In genomic region chr10:68955414-68955785, GRCh38 we compare ENCODE assay signal across 8 cellular contexts. TPM values are rescaled to one million over a fixed set of nuclear protein-coding genes. Genes with fewer than 3 reads are reported as not detected.
DNase-seq lines count a peak whose midpoint lies in the region; TF ChIP-seq lines count a peak whose summit lies in the region.

No MANE protein-coding gene starts in this region.

- H3F3A ChIP-seq in neural progenitor cell (ENCODE audit: low read depth): peaks cover 21% of the 10 kb centered on the region

- H3K9me3 ChIP-seq in effector memory CD4-positive, alpha-beta T cell (ENCODE audit: control insufficient read depth, low read length): no peaks in the 10 kb centered on the region
- H3K9me3 ChIP-seq in neural progenitor cell (ENCODE audit: low read depth): no peaks in the 10 kb centered on the region

- H3K9me3 Mint-ChIP-seq in HFFc6: peaks cover 4% of the 10 kb centered on the region; the same call in 1 of the 2 replicates
- no peaks in the 10 kb centered on the region for H3K9me3 Mint-ChIP-seq in neural progenitor cell

- H3K27me3 Mint-ChIP-seq in HFFc6 (ENCODE audit: insufficient read depth): peaks cover 2% of the 10 kb centered on the region
- H3K27me3 Mint-ChIP-seq in neural progenitor cell (ENCODE audit: insufficient read depth, low read depth): peaks cover 2% of the 10 kb centered on the region

- H3K27me3 ChIP-seq in effector memory CD4-positive, alpha-beta T cell (replicated peaks; ENCODE audit: control insufficient read depth, insufficient read depth, low read length, poor library complexity, severe bottlenecking): no peaks in the 10 kb centered on the region
- no peaks in the 10 kb centered on the region for H3K27me3 ChIP-seq in neural progenitor cell

- TF ChIP-seq CTCF in HFFc6 (IDR thresholded peaks at IDR 0.05) (no peak), RWPE1 (conservative IDR thresholded peaks at IDR 0.05; ENCODE audit: low read depth) (no peak), neural progenitor cell (IDR thresholded peaks at IDR 0.05) (no peak)

- peak overlapping the region; percentile 68 for H3K9ac ChIP-seq in neural progenitor cell

- H3K79me2 ChIP-seq in neural progenitor cell (ENCODE audit: low read depth): peaks cover 52% of the 10 kb centered on the region

- peaks cover 19% of the 10 kb centered on the region for H3K4me1 ChIP-seq in effector memory CD4-positive, alpha-beta T cell (ENCODE audit: control insufficient read depth, insufficient read depth, low read length, poor library complexity, severe bottlenecking)
- peaks cover 8% of the 10 kb centered on the region for H3K4me1 ChIP-seq in neural progenitor cell

- peak overlapping the region; percentile 97 for H2AFZ ChIP-seq in neural progenitor cell (replicated peaks)

- H3K27ac Mint-ChIP-seq in HFFc6 (peak overlapping the region; percentile 100), neural progenitor cell (peak overlapping the region; percentile 95)

- POLR2A ChIA-PET in RWPE1 (lab: Yijun Ruan, JAX; ENCODE audit: low non-redundant PET): interaction anchor here (0.6 kb wide), 3 partner anchors 55 to 548 kb away, joined by 4 to 9 read pairs (median 5); partner anchors contain the start of gene DDX50

- H4K20me1 ChIP-seq in neural progenitor cell (ENCODE audit: low read depth): peaks cover 33% of the 10 kb centered on the region

- DNase-seq in DMS 273 (lab: John Stamatoyannopoulos, UW; ENCODE audit: unreplicated experiment) (peak; percentile 69), DMS 273 treated with DMSO at 0.1 percent for 48 hours (lab: John Stamatoyannopoulos, UW) (no peak), HFFc6 (no peak), RWPE1 (ENCODE audit: low spot score) (no peak), neural progenitor cell (ENCODE audit: low spot score) (peak; percentile 54), dedifferentiated amniotic fluid mesenchymal stem cell (ENCODE audit: extremely low spot score) (no peak), DMS79 (lab: John Stamatoyannopoulos, UW) (no peak)
- DNase-seq in effector memory CD4-positive, alpha-beta T cell: no peak

- H3K4me3 Mint-ChIP-seq in HFFc6 (peak overlapping the region; percentile 100), neural progenitor cell (peak overlapping the region; percentile 100)

- H3K4me1 Mint-ChIP-seq in HFFc6 (ENCODE audit: low read depth) (peaks cover 21% of the 10 kb centered on the region), neural progenitor cell (peaks cover 11% of the 10 kb centered on the region)

- peak overlapping the region; percentile 82 for H3K27ac ChIP-seq in RWPE1
- peak overlapping the region; percentile 98 for H3K27ac ChIP-seq in effector memory CD4-positive, alpha-beta T cell (ENCODE audit: insufficient read depth, low read length, poor library complexity, severe bottlenecking)
- peak overlapping the region; percentile 81 for H3K27ac ChIP-seq in neural progenitor cell

- H3K36me3 ChIP-seq in effector memory CD4-positive, alpha-beta T cell (ENCODE audit: control insufficient read depth, insufficient read depth, low read length): peaks cover 8% of the 10 kb centered on the region
- H3K36me3 ChIP-seq in neural progenitor cell: peaks cover 8% of the 10 kb centered on the region

- peaks cover 24% of the 10 kb centered on the region for H3K36me3 Mint-ChIP-seq in HFFc6 (ENCODE audit: low read depth)
- H3K36me3 Mint-ChIP-seq in neural progenitor cell: peaks cover 3% of the 10 kb centered on the region

- peak overlapping the region; percentile 86 for H3K4me3 ChIP-seq in effector memory CD4-positive, alpha-beta T cell (ENCODE audit: insufficient read depth, low read depth, low read length, poor library complexity, severe bottlenecking)
- H3K4me3 ChIP-seq in neural progenitor cell: peak overlapping the region; percentile 98

- H3K4me2 ChIP-seq in neural progenitor cell: peak overlapping the region; percentile 90

- CTCF ChIA-PET in RWPE1 (lab: Yijun Ruan, JAX): interaction anchor here (0.6 to 1.5 kb wide), 8 partner anchors 12 to 1463 kb away, joined by 3 to 7 read pairs (median 3); partner anchors contain the start of gene ATOH7

RNA-seq across cellular contexts. Expression of gene DDX21, which starts 0.6 kb away (rescaled TPM):
- total RNA-seq in HFFc6 (2021; fragmentation: NEBNext Ultra II Directional; extraction: Animal tissue kit (Norgen Biotek cat#: 25700)): 100 to 1,000 TPM in 1 of 6 experiments, 10 to 100 TPM in 5; 81.7 to 103 (median 90.7) TPM
- total RNA-seq in neural progenitor cell (ENCODE audit: low replicate concordance): 51.2 and 69.9 TPM in 2 replicates

RNA-seq across cellular contexts. Expression of gene KIFBP, which starts 33.2 kb away (rescaled TPM):
- 10 to 100 TPM; 43.6 to 56.2 (median 51.9) TPM for total RNA-seq in HFFc6 (2021; fragmentation: NEBNext Ultra II Directional; extraction: Animal tissue kit (Norgen Biotek cat#: 25700))
- total RNA-seq in neural progenitor cell (ENCODE audit: low replicate concordance): 27.3 and 44.9 TPM in 2 replicates

RNA-seq across cellular contexts. Expression of gene DDX50, which starts 54.3 kb away (rescaled TPM):
- 10 to 100 TPM; 35.6 to 39.4 (median 37.3) TPM for total RNA-seq in HFFc6 (2021; fragmentation: NEBNext Ultra II Directional; extraction: Animal tissue kit (Norgen Biotek cat#: 25700))
- total RNA-seq in neural progenitor cell (ENCODE audit: low replicate concordance): 75.2 and 110 TPM in 2 replicates

Comparison
In these comparisons a context has a peak if more than half of its experiments do, and no peak if none do; other contexts are left out.
1. DNase-seq: peak in DMS 273 (single experiment) and neural progenitor cell (single experiment); none in DMS 273 treated with DMSO at 0.1 percent for 48 hours (single experiment), HFFc6 (single experiment), RWPE1 (single experiment), effector memory CD4-positive, alpha-beta T cell (0 of 3), dedifferentiated amniotic fluid mesenchymal stem cell (single experiment) and DMS79 (single experiment).
2. Peak in every context shown above with its lines, with median percentiles within 50 percentile points of each other: H3K27ac ChIP-seq.